Comparison of ENCODE assay signal across 8 cellular contexts in the genomic region with DNA sequence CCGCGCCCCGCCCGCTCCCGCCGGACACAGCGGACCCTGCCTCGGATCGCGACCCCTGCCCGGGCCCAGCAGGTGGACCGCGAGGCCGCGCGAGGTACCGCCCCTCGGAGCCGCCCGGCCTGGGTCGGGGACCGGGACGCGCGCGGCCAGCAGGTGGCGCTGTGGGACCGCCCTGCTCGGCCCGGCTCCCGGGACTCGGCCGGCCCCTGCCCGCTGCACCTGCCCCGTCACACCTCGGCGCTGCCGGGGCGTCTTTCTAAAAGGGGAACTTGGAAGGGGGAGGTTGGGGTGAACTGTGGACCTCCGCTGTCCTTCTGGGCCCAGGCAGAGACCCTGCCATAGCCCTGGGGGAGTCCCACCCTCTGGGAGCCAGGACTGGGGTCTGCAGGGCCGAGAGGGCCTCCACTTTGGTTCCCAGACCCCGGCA. TPM values are rescaled to one million over a fixed set of nuclear protein-coding genes. Genes with fewer than 3 reads are reported as not detected.
DNase-seq lines count a peak whose midpoint lies in the region; ATAC-seq and TF ChIP-seq lines count a peak whose summit lies in the region.

No MANE protein-coding gene starts in this region.

- intact Hi-C loops in heart right ventricle (cut with DNase I), result loop anchor here in 7 of 10 donors (1.0 to 10.0 kb wide), 6 partner anchors 65 to 278 kb away; no protein-coding TSS in a partner anchor

- CTCF ChIA-PET in HEK293 (lab: Yijun Ruan, JAX), result interaction anchor here (0.7 to 4.5 kb wide), 14 partner anchors 11 to 703 kb away, joined by 3 to 67 read pairs (median 4); no protein-coding TSS in a partner anchor

- H3K36me3 ChIP-seq in HEK293 (ENCODE audit: control insufficient read depth in 2 of 2, insufficient read depth in 1 of 2, low read length in 2 of 2), result peaks cover 0 to 16% of the 10 kb centered on the region in 2 experiments; a peak in 1 of 3 replicates
- H3K36me3 ChIP-seq in RWPE2 (ENCODE audit: low read depth), result peaks cover 5% of the 10 kb centered on the region
- H3K36me3 ChIP-seq in heart right ventricle, result peaks cover 0 to 22% (median 0%) of the 10 kb centered on the region in 9 donors

- POLR2A ChIA-PET in HEK293 (lab: Yijun Ruan, JAX), result no interaction called here

- H3K27me3 ChIP-seq in RWPE2 (ENCODE audit: insufficient read depth, poor library complexity, severe bottlenecking) (no peaks in the 10 kb centered on the region), heart right ventricle (peaks cover 0 to 10% (median 6%) of the 10 kb centered on the region in 7 donors)

- WGBS in heart right ventricle, 2 donors, result 2 to 5% methylated on average over 34 to 42 of the region's 42 CpGs

- H3K9me3 ChIP-seq in HEK293 (ENCODE audit: control insufficient read depth, insufficient read depth, low read depth, low read length) (no peaks in the 10 kb centered on the region), RWPE2 (ENCODE audit: severe bottlenecking) (no peaks in the 10 kb centered on the region), heart right ventricle (no peaks in the 10 kb centered on the region)

- peak; percentile 69 for ATAC-seq in RWPE2 (ENCODE audit: low read depth)
- peak; percentile 23 to 72 (median 54) for ATAC-seq in heart right ventricle
- ATAC-seq in GM18505 (IDR thresholded peaks at IDR 0.05; ENCODE audit: unreplicated experiment), result no peak

- TF ChIP-seq POLR2A in GM18505 (IDR thresholded peaks at IDR 0.05; ENCODE audit: borderline replicate concordance, extremely low read depth, insufficient read depth, insufficient read length), result no peak

- H3K4me3 ChIP-seq in HEK293 (ENCODE audit: low read depth, low read length) (no peak overlapping the region), RWPE2 (ENCODE audit: severe bottlenecking) (no peak overlapping the region), heart right ventricle (peak overlapping the region in 1 of 10 donors; percentile 8)

- H3K27ac ChIP-seq in HEK293 (ENCODE audit: extremely low read depth, low read depth, low read length) (peak overlapping the region; percentile 16; the same call in 1 of the 2 replicates), RWPE2 (ENCODE audit: poor library complexity, severe bottlenecking) (no peak overlapping the region), heart right ventricle (peak overlapping the region in 1 of 10 donors; percentile 6)

- no peaks in the 10 kb centered on the region for H3K4me1 ChIP-seq in HEK293 (ENCODE audit: control insufficient read depth, insufficient read depth, low read length)
- H3K4me1 ChIP-seq in RWPE2 (ENCODE audit: insufficient read depth, poor library complexity, severe bottlenecking), result peaks cover 10% of the 10 kb centered on the region
- H3K4me1 ChIP-seq in heart right ventricle, result peaks cover 20 to 60% (median 47%) of the 10 kb centered on the region in 9 donors

- TF ChIP-seq CTCF in HEK293 (tag by site-specific recombination; IDR thresholded peaks at IDR 0.05), result 0 out of 2 replicates have a peak, but pooled peaks have one; percentile 12
- peak; percentile 94 for TF ChIP-seq CTCF in RWPE2 (IDR thresholded peaks at IDR 0.05; ENCODE audit: poor library complexity, severe bottlenecking)
- peak; percentile 70 to 98 (median 87) for TF ChIP-seq CTCF in heart right ventricle (IDR thresholded peaks at IDR 0.05)

- peak; percentile 57 for DNase-seq in COLO829 (ENCODE audit: low spot score)
- DNase-seq in RWPE2 (ENCODE audit: low spot score), result no peak
- peak; percentile 63 to 78 (median 66) for DNase-seq in activated naive CD4-positive, alpha-beta T cell (lab: John Stamatoyannopoulos, UW)
- peak in 1 of 2 donors; percentile 77 for DNase-seq in heart right ventricle
- peak; percentile 83 for DNase-seq in stimulated activated CD4-positive, alpha-beta T cell treated with anti-CD3 and anti-CD28 coated beads, Interleukin-12 subunit alpha, Interleukin-12 subunit beta, amount 100 ng/mL, for 4 hours
- DNase-seq in MV-4-11 (lab: John Stamatoyannopoulos, UW), result no peak

TF ChIP-seq in HEK293, 187 proteins besides CTCF, POLR2A, EP300 and RAD21 (continues in another document):
- TF ChIP-seq ZNF792 (tag by site-specific recombination; IDR thresholded peaks at IDR 0.05) (no peak), ZNF654 (tag by site-specific recombination; IDR thresholded peaks at IDR 0.05; ENCODE audit: low read depth) (peak; percentile 6; the same call in 1 of the 2 replicates), ZNF843 (tag by site-specific recombination; IDR thresholded peaks at IDR 0.05) (no peak), SALL2 (tag by site-specific recombination; IDR thresholded peaks at IDR 0.05; ENCODE audit: borderline replicate concordance) (no peak), GFI1B (tag by site-specific recombination; IDR thresholded peaks at IDR 0.05) (no peak), ZBTB17 (tag by site-specific recombination; IDR thresholded peaks at IDR 0.05) (no peak), EGR2 (tag by site-specific recombination; IDR thresholded peaks at IDR 0.05; ENCODE audit: low read depth) (no peak), ZNF670 (tag by site-specific recombination; IDR thresholded peaks at IDR 0.05; ENCODE audit: low read depth) (no peak), MEIS1 (CRISPR knock-in tag; IDR thresholded peaks at IDR 0.05; ENCODE audit: borderline replicate concordance) (no peak), ZNF701 (tag by site-specific recombination; IDR thresholded peaks at IDR 0.05) (no peak), ZNF660 (tag by site-specific recombination; IDR thresholded peaks at IDR 0.05) (no peak), ZSCAN30 (tag by site-specific recombination; IDR thresholded peaks at IDR 0.05) (0 out of 2 replicates have a peak, but pooled peaks have one; percentile 39)
- TF ChIP-seq, protein P1, sequence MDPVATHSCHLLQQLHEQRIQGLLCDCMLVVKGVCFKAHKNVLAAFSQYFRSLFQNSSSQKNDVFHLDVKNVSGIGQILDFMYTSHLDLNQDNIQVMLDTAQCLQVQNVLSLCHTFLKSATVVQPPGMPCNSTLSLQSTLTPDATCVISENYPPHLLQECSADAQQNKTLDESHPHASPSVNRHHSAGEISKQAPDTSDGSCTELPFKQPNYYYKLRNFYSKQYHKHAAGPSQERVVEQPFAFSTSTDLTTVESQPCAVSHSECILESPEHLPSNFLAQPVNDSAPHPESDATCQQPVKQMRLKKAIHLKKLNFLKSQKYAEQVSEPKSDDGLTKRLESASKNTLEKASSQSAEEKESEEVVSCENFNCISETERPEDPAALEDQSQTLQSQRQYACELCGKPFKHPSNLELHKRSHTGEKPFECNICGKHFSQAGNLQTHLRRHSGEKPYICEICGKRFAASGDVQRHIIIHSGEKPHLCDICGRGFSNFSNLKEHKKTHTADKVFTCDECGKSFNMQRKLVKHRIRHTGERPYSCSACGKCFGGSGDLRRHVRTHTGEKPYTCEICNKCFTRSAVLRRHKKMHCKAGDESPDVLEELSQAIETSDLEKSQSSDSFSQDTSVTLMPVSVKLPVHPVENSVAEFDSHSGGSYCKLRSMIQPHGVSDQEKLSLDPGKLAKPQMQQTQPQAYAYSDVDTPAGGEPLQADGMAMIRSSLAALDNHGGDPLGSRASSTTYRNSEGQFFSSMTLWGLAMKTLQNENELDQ (tag by site-specific recombination; IDR thresholded peaks at IDR 0.05; ENCODE audit: low read depth), result no peak
- TF ChIP-seq, protein P2, sequence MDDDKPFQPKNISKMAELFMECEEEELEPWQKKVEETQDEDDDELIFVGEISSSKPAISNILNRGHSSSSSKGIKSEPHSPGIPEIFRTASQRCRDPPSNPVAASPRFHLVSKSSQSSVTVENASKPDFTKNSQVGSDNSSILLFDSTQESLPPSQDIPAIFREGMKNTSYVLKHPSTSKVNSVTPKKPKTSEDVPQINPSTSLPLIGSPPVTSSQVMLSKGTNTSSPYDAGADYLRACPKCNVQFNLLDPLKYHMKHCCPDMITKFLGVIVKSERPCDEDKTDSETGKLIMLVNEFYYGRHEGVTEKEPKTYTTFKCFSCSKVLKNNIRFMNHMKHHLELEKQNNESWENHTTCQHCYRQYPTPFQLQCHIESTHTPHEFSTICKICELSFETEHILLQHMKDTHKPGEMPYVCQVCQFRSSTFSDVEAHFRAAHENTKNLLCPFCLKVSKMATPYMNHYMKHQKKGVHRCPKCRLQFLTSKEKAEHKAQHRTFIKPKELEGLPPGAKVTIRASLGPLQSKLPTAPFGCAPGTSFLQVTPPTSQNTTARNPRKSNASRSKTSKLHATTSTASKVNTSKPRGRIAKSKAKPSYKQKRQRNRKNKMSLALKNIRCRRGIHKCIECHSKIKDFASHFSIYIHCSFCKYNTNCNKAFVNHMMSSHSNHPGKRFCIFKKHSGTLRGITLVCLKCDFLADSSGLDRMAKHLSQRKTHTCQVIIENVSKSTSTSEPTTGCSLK (tag by site-specific recombination; IDR thresholded peaks at IDR 0.05), result no peak
- TF ChIP-seq, protein P3, sequence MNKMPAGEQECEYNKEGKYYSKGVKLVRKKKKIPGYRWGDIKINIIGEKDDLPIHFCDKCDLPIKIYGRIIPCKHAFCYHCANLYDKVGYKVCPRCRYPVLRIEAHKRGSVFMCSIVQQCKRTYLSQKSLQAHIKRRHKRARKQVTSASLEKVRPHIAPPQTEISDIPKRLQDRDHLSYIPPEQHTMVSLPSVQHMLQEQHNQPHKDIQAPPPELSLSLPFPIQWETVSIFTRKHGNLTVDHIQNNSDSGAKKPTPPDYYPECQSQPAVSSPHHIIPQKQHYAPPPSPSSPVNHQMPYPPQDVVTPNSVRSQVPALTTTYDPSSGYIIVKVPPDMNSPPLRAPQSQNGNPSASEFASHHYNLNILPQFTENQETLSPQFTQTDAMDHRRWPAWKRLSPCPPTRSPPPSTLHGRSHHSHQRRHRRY (tag by site-specific recombination; IDR thresholded peaks at IDR 0.05), result no peak

RNA-seq across cellular contexts. Expression of a gene that starts 11.1 kb away (rescaled TPM):
- total RNA-seq in heart right ventricle, result 10 to 100 TPM; 13.0 to 32.5 (median 19.2) TPM
- polyA plus RNA-seq in heart right ventricle, result 10 to 100 TPM; 11.0 to 90.0 TPM

RNA-seq across cellular contexts. Expression of a gene that starts 11.3 kb away (rescaled TPM):
- total RNA-seq in heart right ventricle, result 10 to 100 TPM in 9 of 10 donors, 1 to 10 TPM in 1; 9.6 to 19.8 (median 16.0) TPM
- polyA plus RNA-seq in heart right ventricle, result 10 to 100 TPM in 1 of 2 donors, 1 to 10 TPM in 1; 9.7 to 10.4 TPM

RNA-seq across cellular contexts. Expression of a gene that starts 31.0 kb away (rescaled TPM):
- total RNA-seq in heart right ventricle, result 10 to 100 TPM; 27.4 to 81.6 (median 41.6) TPM
- 10 to 100 TPM; 43.9 to 62.0 TPM for polyA plus RNA-seq in heart right ventricle

Comparison
In these comparisons a context has a peak if more than half of its experiments do, and no peak if none do; other contexts are left out.
1. DNase-seq: peak in COLO829 (single experiment), activated naive CD4-positive, alpha-beta T cell (4 of 4) and stimulated activated CD4-positive, alpha-beta T cell treated with anti-CD3 and anti-CD28 coated beads, Interleukin-12 subunit alpha, Interleukin-12 subunit beta, amount 100 ng/mL, for 4 hours (single experiment); none in RWPE2 (single experiment) and MV-4-11 (single experiment).
2. CTCF ChIP-seq: peak in every context shown above with its lines; median percentile 94 in RWPE2; 87 in heart right ventricle; 12 in HEK293.